Comparison of ENCODE assay signal across 14 cellular contexts in the genomic region with DNA sequence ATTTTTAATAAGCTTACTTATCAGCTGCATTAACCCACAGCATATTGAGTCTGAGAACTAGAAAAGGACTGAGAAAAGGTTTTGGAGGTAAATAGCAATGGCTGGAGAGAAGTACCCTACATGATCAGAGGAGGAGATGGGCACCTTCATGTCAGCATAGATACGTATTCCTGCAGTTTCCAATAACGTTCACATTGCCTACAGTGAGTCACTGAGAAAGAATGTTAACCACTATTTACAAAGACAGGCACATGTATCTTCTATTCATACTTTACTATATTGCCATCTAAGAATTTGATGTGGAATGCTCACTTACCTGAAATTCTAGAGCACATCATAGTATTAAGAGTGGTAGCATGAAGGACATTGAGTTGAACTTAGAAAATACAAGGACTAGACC.
"Had no signal": no experiment of that assay in that cellular context is flagged by ENCODE, and none has a peak within 500 bp of the region (broad histone marks: within the 10 kb centered on the region; RNA-seq: fewer than 3 reads in every experiment).

No MANE protein-coding gene starts in this region.

- H3K36me3 ChIP-seq: prostate gland, sigmoid colon, tibial nerve had no signal

- H3K4me1 ChIP-seq: prostate gland, sigmoid colon, tibial nerve had no signal

- H3K9me3 ChIP-seq: prostate gland, sigmoid colon had no signal

- H3K27ac ChIP-seq: prostate gland, sigmoid colon, tibial nerve had no signal

- H3K4me3 ChIP-seq: prostate gland, sigmoid colon, tibial nerve had no signal

- ATAC-seq: left lobe of liver; natural killer cell; stimulated activated naive B cell treated with anti-CD40 and anti-IgM and Interleukin-4, amounts not matched to agents 10 μg/mL and 1 μg/mL and 100 μg/mL, for 72 hours had no signal

- DNase-seq: activated B cell treated with CpG ODN at 0.5 μM for 24 hours; activated CD4-positive, alpha-beta T cell treated with anti-CD3 and anti-CD28 coated beads, Interleukin-2, amount 10 ng/mL, durations not matched to agents 24 days and 14 days; activated naive CD4-positive, alpha-beta T cell; caudate nucleus; cortex of kidney; effector memory CD4-positive, alpha-beta T cell; natural killer cell; occipital lobe; sigmoid colon; stimulated activated CD4-positive, alpha-beta T cell treated with anti-CD3 and anti-CD28 coated beads, Interleukin-2, amount 100 ng/mL, for 24 hours; stimulated activated naive B cell treated with anti-CD40 and anti-IgM and Interleukin-4, amounts not matched to agents 10 μg/mL and 1 μg/mL and 100 μg/mL, for 72 hours had no signal

- H3K27me3 ChIP-seq: sigmoid colon, tibial nerve had no signal
